In the genomic region with DNA sequence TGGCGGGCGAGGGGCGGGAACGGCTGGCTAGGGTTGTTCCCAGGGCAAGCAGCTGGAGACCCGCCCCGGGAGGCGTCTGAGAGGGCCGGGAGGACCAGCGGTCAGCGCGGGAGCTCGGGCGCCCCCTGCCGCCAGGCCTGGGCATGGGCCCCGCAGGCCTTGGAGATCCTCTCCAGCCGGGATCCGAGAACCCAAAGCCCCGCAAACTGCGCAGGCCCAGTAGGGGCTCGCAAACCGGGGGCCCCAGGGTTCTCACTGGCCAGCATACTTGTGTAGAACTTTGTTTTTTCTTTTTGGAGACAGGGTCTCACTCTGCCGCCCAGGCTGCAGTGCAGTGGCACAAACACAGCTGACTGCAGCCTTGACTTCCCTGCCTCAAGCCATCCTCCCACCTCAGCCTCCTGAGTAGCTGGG, we compare ENCODE assay signal across 8 cellular contexts. TPM values are rescaled to one million over a fixed set of nuclear protein-coding genes. Genes with fewer than 3 reads are reported as not detected.
DNase-seq lines count a peak whose midpoint lies in the region; ATAC-seq and TF ChIP-seq lines count a peak whose summit lies in the region.

No MANE protein-coding gene starts in this region.

- H3K4me1 ChIP-seq in transverse colon: peaks cover 6 to 32% (median 23%) of the 10 kb centered on the region in 4 donors

- peak; percentile 88 for ATAC-seq in left lobe of liver
- no peak for ATAC-seq in GM18517 (IDR thresholded peaks at IDR 0.05; ENCODE audit: unreplicated experiment)
- no peak for ATAC-seq in HG02610 (IDR thresholded peaks at IDR 0.05; ENCODE audit: unreplicated experiment)

- H3K4me1 Mint-ChIP-seq in MCF 10A (ENCODE audit: insufficient read depth, unreplicated experiment): no peaks in the 10 kb centered on the region

- no peak for TF ChIP-seq EP300 in transverse colon (IDR thresholded peaks at IDR 0.05; ENCODE audit: low read depth)

- TF ChIP-seq CTCF in MCF 10A (IDR thresholded peaks at IDR 0.05; ENCODE audit: unreplicated experiment) (peak; percentile 64), transverse colon (IDR thresholded peaks at IDR 0.05) (peak; percentile 77 to 96 (median 93))

- in situ Hi-C loops in transverse colon (cut with MboI; ENCODE audit: low pct_ligation_motif_present in 1 of 4, low pct_unique_long_range_greater_than_20kb in 1 of 4, low sequenced_read_pairs in 3 of 4): no loop called here

- WGBS in transverse colon (ENCODE audit: low coverage in 1 of 2), 2 donors: 0 to 4% methylated on average over 1 to 22 of the region's 22 CpGs

- H3K27ac Mint-ChIP-seq in MCF 10A (ENCODE audit: low read depth, unreplicated experiment): no peak overlapping the region

- H3K27ac ChIP-seq in transverse colon: peak overlapping the region; percentile 23 to 75 (median 42)

- H3K4me3 Mint-ChIP-seq in MCF 10A (ENCODE audit: unreplicated experiment): no peak overlapping the region

- intact Hi-C loops in MCF 10A (cut with micrococcal nuclease): no loop called here
- intact Hi-C loops in transverse colon (cut with DNase I; ENCODE audit: low total_unique reads): loop anchor here (5.0 kb wide), 1 partner anchor 379 kb away; no protein-coding TSS in a partner anchor

- no peaks in the 10 kb centered on the region for H3K9me3 Mint-ChIP-seq in MCF 10A (ENCODE audit: unreplicated experiment)

- H3K27me3 Mint-ChIP-seq in MCF 10A (ENCODE audit: insufficient read depth, unreplicated experiment): peaks cover 34% of the 10 kb centered on the region

- no peak for TF ChIP-seq POLR2A in transverse colon (IDR thresholded peaks at IDR 0.05)

- BruUV-seq in MCF 10A (replicated peaks; lab: Mats Ljungman, UMichigan): no TSS peak

- H3K36me3 ChIP-seq in transverse colon: no peaks in the 10 kb centered on the region

- POLR2A ChIA-PET in MCF 10A (lab: Yijun Ruan, JAX): no interaction called here

- H3K9me3 ChIP-seq in transverse colon: no peaks in the 10 kb centered on the region

- H3K36me3 Mint-ChIP-seq in MCF 10A (ENCODE audit: insufficient read depth, unreplicated experiment): no peaks in the 10 kb centered on the region

- peak; percentile 22 for DNase-seq in NCI-H748 (lab: John Stamatoyannopoulos, UW; ENCODE audit: unreplicated experiment)
- DNase-seq in NCI-H748 treated with DMSO at 0.1 percent for 48 hours (lab: John Stamatoyannopoulos, UW): no peak
- peak; percentile 7 for DNase-seq in NCI-H226
- no peak for DNase-seq in MCF 10A (ENCODE audit: unreplicated experiment)
- peak; percentile 51 for DNase-seq in left lobe of liver (ENCODE audit: low spot score)
- peak; percentile 86 for DNase-seq in transverse colon

- peak overlapping the region; percentile 13 to 44 (median 21) for H3K4me3 ChIP-seq in transverse colon

- H3K27me3 ChIP-seq in transverse colon: peaks cover 3% of the 10 kb centered on the region

- CTCF ChIA-PET in MCF 10A (lab: Yijun Ruan, JAX): interaction anchor here (0.6 to 1.5 kb wide), 11 partner anchors 9 to 512 kb away, joined by 3 to 13 read pairs (median 3); no protein-coding TSS in a partner anchor

RNA-seq across cellular contexts. Expression of a gene that starts 20.8 kb away (rescaled TPM):
- not detected in 2 replicates for total RNA-seq in MCF 10A (2022)
- total RNA-seq in left lobe of liver: 2.0 TPM
- total RNA-seq in transverse colon: 10 to 100 TPM in 1 of 4 donors, 1 to 10 TPM in 3; 4.9 to 13.1 (median 7.2) TPM

Comparison
In these comparisons a context has a peak if more than half of its experiments do, and no peak if none do; other contexts are left out.
1. DNase-seq: peak in NCI-H748 (single experiment), NCI-H226 (single experiment), left lobe of liver (single experiment) and transverse colon (single experiment); none in NCI-H748 treated with DMSO at 0.1 percent for 48 hours (single experiment) and MCF 10A (single experiment).